In the genomic region with DNA sequence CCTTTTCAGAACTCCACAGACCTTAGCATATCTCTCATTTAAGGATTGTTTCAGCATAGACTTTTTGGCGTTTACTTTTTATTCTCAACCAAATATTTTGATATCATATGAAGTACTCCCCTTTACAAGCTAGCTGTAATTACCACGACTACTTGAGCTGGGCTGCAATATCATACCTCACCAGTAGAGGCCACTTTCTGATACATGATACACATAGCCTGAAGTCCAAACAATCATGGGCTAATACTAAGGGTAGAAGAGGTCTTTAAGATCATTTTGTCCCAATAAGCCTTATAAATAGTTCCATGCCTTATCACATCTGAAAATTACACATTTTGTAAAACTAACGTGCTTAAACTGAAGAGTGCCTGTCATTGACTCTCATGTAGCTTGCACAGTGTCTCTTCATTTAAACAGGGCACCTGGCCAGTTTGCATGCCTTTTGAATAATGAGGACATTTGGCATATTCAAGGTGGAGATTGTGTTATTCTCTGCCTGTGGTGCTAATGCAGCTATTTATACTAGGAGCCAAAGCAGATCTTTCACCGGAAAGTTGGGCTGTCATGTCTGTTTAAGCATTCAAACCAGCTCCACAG, we compare ENCODE assay signal across 8 cellular contexts.
DNase-seq lines count a peak whose midpoint lies in the region; ATAC-seq and TF ChIP-seq lines count a peak whose summit lies in the region.

No MANE protein-coding gene starts in this region.

- H3K4me3 ChIP-seq in esophagus muscularis mucosa: no peak overlapping the region
- H3K4me3 ChIP-seq in spleen: no peak overlapping the region

- TF ChIP-seq CTCF in esophagus muscularis mucosa (IDR thresholded peaks at IDR 0.05) (peak; percentile 62 to 80 (median 67)), spleen (IDR thresholded peaks at IDR 0.05 in 8 of 11, conservative IDR thresholded peaks at IDR 0.05 in 3 of 11) (peak in 8 of 11 experiments; percentile 19 to 65 (median 42))

- TF ChIP-seq EP300 in esophagus muscularis mucosa (IDR thresholded peaks at IDR 0.05): no peak

- CTCF ChIA-PET in activated CD4-positive, alpha-beta memory T cell treated with anti-CD3 and anti-CD28 coated beads for 36 hours (lab: Charles Lee): interaction anchor here (0.6 to 4.6 kb wide), 6 partner anchors 11 to 618 kb away, joined by 3 to 40 read pairs (median 4); no protein-coding TSS in a partner anchor
- CTCF ChIA-PET in activated CD4-positive, alpha-beta memory T cell treated with anti-CD3 and anti-CD28 coated beads, Interleukin-2, amount 10 ng/mL, durations not matched to agents 7 days and 5 days (lab: Charles Lee): interaction anchor here (0.8 to 2.0 kb wide), 8 partner anchors 8 to 537 kb away, joined by 3 to 11 read pairs (median 4); no protein-coding TSS in a partner anchor

- H3K27me3 Mint-ChIP-seq in activated CD4-positive, alpha-beta memory T cell treated with anti-CD3 and anti-CD28 coated beads for 36 hours: peaks cover 32% of the 10 kb centered on the region
- peaks cover 43% of the 10 kb centered on the region for H3K27me3 Mint-ChIP-seq in activated CD4-positive, alpha-beta memory T cell treated with anti-CD3 and anti-CD28 coated beads, Interleukin-2, amount 10 ng/mL, durations not matched to agents 7 days and 5 days

- peaks cover 6% of the 10 kb centered on the region for H3K9me3 Mint-ChIP-seq in activated CD4-positive, alpha-beta memory T cell treated with anti-CD3 and anti-CD28 coated beads for 36 hours
- peaks cover 9% of the 10 kb centered on the region for H3K9me3 Mint-ChIP-seq in activated CD4-positive, alpha-beta memory T cell treated with anti-CD3 and anti-CD28 coated beads, Interleukin-2, amount 10 ng/mL, durations not matched to agents 7 days and 5 days

- H3K4me3 Mint-ChIP-seq in activated CD4-positive, alpha-beta memory T cell treated with anti-CD3 and anti-CD28 coated beads for 36 hours: no peak overlapping the region
- no peak overlapping the region for H3K4me3 Mint-ChIP-seq in activated CD4-positive, alpha-beta memory T cell treated with anti-CD3 and anti-CD28 coated beads, Interleukin-2, amount 10 ng/mL, durations not matched to agents 7 days and 5 days

- peak; percentile 23 for DNase-seq in activated CD4-positive, alpha-beta memory T cell treated with anti-CD3 and anti-CD28 coated beads for 36 hours
- DNase-seq in activated CD4-positive, alpha-beta memory T cell treated with anti-CD3 and anti-CD28 coated beads, Interleukin-2, amount 10 ng/mL, durations not matched to agents 7 days and 5 days: no peak
- DNase-seq in NCI-H82 (lab: John Stamatoyannopoulos, UW) (peak; percentile 47), esophagus muscularis mucosa (ENCODE audit: extremely low spot score) (no peak), spleen (no peak), germinal center (ENCODE audit: low spot score) (no peak), GM19238 (ENCODE audit: insufficient read length, low spot score) (no peak)

- no peaks in the 10 kb centered on the region for H3K36me3 ChIP-seq in esophagus muscularis mucosa
- no peaks in the 10 kb centered on the region for H3K36me3 ChIP-seq in spleen

- H3K9me3 ChIP-seq in esophagus muscularis mucosa: peaks cover 0 to 12% (median 3%) of the 10 kb centered on the region in 4 donors
- peaks cover 0 to 22% (median 12%) of the 10 kb centered on the region in 8 donors for H3K9me3 ChIP-seq in spleen

- POLR2A ChIA-PET in activated CD4-positive, alpha-beta memory T cell treated with anti-CD3 and anti-CD28 coated beads for 36 hours (lab: Charles Lee): interaction anchor here (1.8 kb wide), 1 partner anchor 8 kb away, joined by 4 read pairs; no protein-coding TSS in a partner anchor
- POLR2A ChIA-PET in activated CD4-positive, alpha-beta memory T cell treated with anti-CD3 and anti-CD28 coated beads, Interleukin-2, amount 10 ng/mL, durations not matched to agents 7 days and 5 days (lab: Charles Lee): no interaction called here

- H3K4me1 ChIP-seq in esophagus muscularis mucosa (peaks cover 0 to 20% (median 14%) of the 10 kb centered on the region in 4 donors), spleen (no peaks in the 10 kb centered on the region)

- no peaks in the 10 kb centered on the region for H3K36me3 Mint-ChIP-seq in activated CD4-positive, alpha-beta memory T cell treated with anti-CD3 and anti-CD28 coated beads for 36 hours
- no peaks in the 10 kb centered on the region for H3K36me3 Mint-ChIP-seq in activated CD4-positive, alpha-beta memory T cell treated with anti-CD3 and anti-CD28 coated beads, Interleukin-2, amount 10 ng/mL, durations not matched to agents 7 days and 5 days (ENCODE audit: low read depth)

- H3K27me3 ChIP-seq in esophagus muscularis mucosa (no peaks in the 10 kb centered on the region), spleen (replicated peaks in 1 of 7) (peaks cover 0 to 30% (median 0%) of the 10 kb centered on the region in 7 donors)

- no peak for ATAC-seq in GM19463 (IDR thresholded peaks at IDR 0.05; ENCODE audit: unreplicated experiment)

- no peak for TF ChIP-seq POLR2A in esophagus muscularis mucosa (IDR thresholded peaks at IDR 0.05; ENCODE audit: low read depth)
- TF ChIP-seq POLR2A in spleen (IDR thresholded peaks at IDR 0.05): no peak

- peak overlapping the region in 2 of 4 donors; percentile 43 to 56 for H3K27ac ChIP-seq in esophagus muscularis mucosa (replicated peaks in 1 of 4)
- H3K27ac ChIP-seq in spleen: no peak overlapping the region

- intact Hi-C loops in activated CD4-positive, alpha-beta memory T cell treated with anti-CD3 and anti-CD28 coated beads for 36 hours (cut with micrococcal nuclease): loop anchor here (5.0 kb wide), 1 partner anchor 532 kb away; no protein-coding TSS in a partner anchor
- intact Hi-C loops in esophagus muscularis mucosa (cut with DNase I): loop anchor here (5.0 kb wide), 1 partner anchor 532 kb away; no protein-coding TSS in a partner anchor
- intact Hi-C loops in spleen (cut with DNase I; ENCODE audit: low total_unique reads): no loop called here

- 60% methylated on average over 4 of the region's 4 CpGs for WGBS in esophagus muscularis mucosa
- WGBS in spleen, 5 donors: 69 to 82% (median 78%) methylated on average over 4 of the region's 4 CpGs

- H3K4me1 Mint-ChIP-seq in activated CD4-positive, alpha-beta memory T cell treated with anti-CD3 and anti-CD28 coated beads for 36 hours (ENCODE audit: low read depth): no peaks in the 10 kb centered on the region
- H3K4me1 Mint-ChIP-seq in activated CD4-positive, alpha-beta memory T cell treated with anti-CD3 and anti-CD28 coated beads, Interleukin-2, amount 10 ng/mL, durations not matched to agents 7 days and 5 days: no peaks in the 10 kb centered on the region

- no peak overlapping the region for H3K27ac Mint-ChIP-seq in activated CD4-positive, alpha-beta memory T cell treated with anti-CD3 and anti-CD28 coated beads for 36 hours
- H3K27ac Mint-ChIP-seq in activated CD4-positive, alpha-beta memory T cell treated with anti-CD3 and anti-CD28 coated beads, Interleukin-2, amount 10 ng/mL, durations not matched to agents 7 days and 5 days: no peak overlapping the region

Comparison
In these comparisons a context has a peak if more than half of its experiments do, and no peak if none do; other contexts are left out.
1. DNase-seq: peak in activated CD4-positive, alpha-beta memory T cell treated with anti-CD3 and anti-CD28 coated beads for 36 hours (single experiment) and NCI-H82 (single experiment); none in activated CD4-positive, alpha-beta memory T cell treated with anti-CD3 and anti-CD28 coated beads, Interleukin-2, amount 10 ng/mL, durations not matched to agents 7 days and 5 days (single experiment), esophagus muscularis mucosa (single experiment), spleen (single experiment), germinal center (single experiment) and GM19238 (single experiment).